ENCODE assay signal across 25 cellular contexts in genomic region chr5:139693676-139694364, GRCh38. TPM values are rescaled to one million over a fixed set of nuclear protein-coding genes. Genes with fewer than 3 reads are reported as not detected.
DNase-seq lines count a peak whose midpoint lies in the region; ATAC-seq, FAIRE-seq and TF ChIP-seq lines count a peak whose summit lies in the region.
"Had no signal": no experiment of that assay in that cellular context is flagged by ENCODE, and none has a peak within 500 bp of the region (broad histone marks: within the 10 kb centered on the region; RNA-seq: fewer than 3 reads in every experiment).

No MANE protein-coding gene starts in this region.

- intact Hi-C loops in endothelial cell of umbilical vein (cut with micrococcal nuclease): no loop called here

- peak overlapping the region; percentile 91 for H3K27ac Mint-ChIP-seq in neural progenitor cell
- H3K27ac Mint-ChIP-seq: activated CD8-positive, alpha-beta T cell treated with anti-CD3 and anti-CD28 coated beads for 36 hours; CD4-positive, alpha-beta T cell had no signal

- H3K4me2 ChIP-seq in endothelial cell of umbilical vein (ENCODE audit: insufficient read depth, low read length) (no peak overlapping the region), neural progenitor cell (peak overlapping the region; percentile 18)

- peak; percentile 60 for DNase-seq in EH (ENCODE audit: low read depth)
- no peak for DNase-seq in RWPE1 (ENCODE audit: low spot score)
- no peak for DNase-seq in endothelial cell of umbilical vein (ENCODE audit: low read depth, low spot score)
- no peak for DNase-seq in neural progenitor cell (ENCODE audit: low spot score)
- DNase-seq in activated gamma-delta T cell (lab: John Stamatoyannopoulos, UW): no peak
- DNase-seq in NCI-H2029 treated with DMSO at 0.1 percent for 48 hours (lab: John Stamatoyannopoulos, UW): no peak
- DNase-seq: activated CD8-positive, alpha-beta T cell treated with anti-CD3 and anti-CD28 coated beads for 36 hours; activated naive CD4-positive, alpha-beta T cell; caudate nucleus; CD4-positive, alpha-beta T cell; dorsolateral prefrontal cortex; hippocampal formation; NCI-H1092 treated with DMSO at 0.1 percent for 48 hours; NCI-H2107; NCI-H526; ovary; stimulated activated CD4-positive, alpha-beta T cell treated with anti-CD3 and anti-CD28 coated beads, Interleukin-12 subunit alpha, Interleukin-12 subunit beta, amount 100 ng/mL, for 4 hours; stimulated activated CD4-positive, alpha-beta T cell treated with anti-CD3 and anti-CD28 coated beads, Interleukin-4, amount 100 ng/mL, for 4 hours; stimulated activated naive CD8-positive, alpha-beta T cell treated with anti-CD3 and anti-CD28 coated beads, Interleukin-15, amount 100 ng/mL, for 72 hours; SW 1271; tibial artery had no signal

- ATAC-seq in HG03439 (IDR thresholded peaks at IDR 0.05; ENCODE audit: unreplicated experiment): no peak
- no peak for ATAC-seq in HG03460 (IDR thresholded peaks at IDR 0.05; ENCODE audit: unreplicated experiment)
- ATAC-seq: activated CD4-positive, CD25-positive, alpha-beta regulatory T cell treated with anti-CD3 and anti-CD28 coated beads, Interleukin-2, amount 50 U/mL, for 24 hours; activated CD8-positive, alpha-beta T cell treated with anti-CD3 and anti-CD28 coated beads for 36 hours; stimulated activated naive CD8-positive, alpha-beta T cell treated with anti-CD3 and anti-CD28 coated beads, Interleukin-15, amount 100 ng/mL, for 72 hours had no signal

- H4K20me1 ChIP-seq in endothelial cell of umbilical vein (replicated peaks; ENCODE audit: control insufficient read depth, extremely low read depth, insufficient read depth, low read length): no peaks in the 10 kb centered on the region
- peaks cover 11% of the 10 kb centered on the region for H4K20me1 ChIP-seq in neural progenitor cell (ENCODE audit: low read depth)

- H3K9ac ChIP-seq in endothelial cell of umbilical vein (replicated peaks; ENCODE audit: extremely low read depth, insufficient read depth, low read length): no peak overlapping the region
- no peak overlapping the region for H3K9ac ChIP-seq in neural progenitor cell

- H3K79me2 ChIP-seq in endothelial cell of umbilical vein (ENCODE audit: control insufficient read depth, insufficient read depth, low read length) (no peaks in the 10 kb centered on the region), neural progenitor cell (ENCODE audit: low read depth) (no peaks in the 10 kb centered on the region)

- peaks cover 11% of the 10 kb centered on the region for H3K27me3 Mint-ChIP-seq in neural progenitor cell (ENCODE audit: insufficient read depth, low read depth)

- H3K4me3 ChIP-seq in endothelial cell of umbilical vein (replicated peaks in 1 of 3; ENCODE audit: insufficient read depth in 1 of 3, low read depth in 1 of 3, low read length in 3 of 3) (no peak overlapping the region), neural progenitor cell (no peak overlapping the region)
- H3K4me3 ChIP-seq: dorsolateral prefrontal cortex, ovary, tibial artery had no signal

- H3K27me3 ChIP-seq in endothelial cell of umbilical vein (ENCODE audit: control insufficient read depth in 2 of 2, insufficient read depth in 2 of 2, low read length in 2 of 2) (no peaks in the 10 kb centered on the region), neural progenitor cell (peaks cover 30% of the 10 kb centered on the region)
- H3K27me3 ChIP-seq: dorsolateral prefrontal cortex, ovary, tibial artery had no signal

- H3K9me3 Mint-ChIP-seq in neural progenitor cell: no peaks in the 10 kb centered on the region
- H3K9me3 Mint-ChIP-seq: activated CD8-positive, alpha-beta T cell treated with anti-CD3 and anti-CD28 coated beads for 36 hours; CD4-positive, alpha-beta T cell; stimulated activated naive CD8-positive, alpha-beta T cell treated with anti-CD3 and anti-CD28 coated beads, Interleukin-15, amount 100 ng/mL, for 72 hours had no signal

- CTCF ChIA-PET in RWPE1 (lab: Yijun Ruan, JAX): interaction anchor here (0.7 to 6.2 kb wide), 3 partner anchors 18 to 1625 kb away, joined by 3 to 125 read pairs (median 4); no protein-coding TSS in a partner anchor
- CTCF ChIA-PET in endothelial cell of umbilical vein (lab: Charles Lee): interaction anchor here (1.2 to 6.4 kb wide), 4 partner anchors 33 to 72 kb away, joined by 4 to 203 read pairs (median 36); partner anchors contain the start of gene CXXC5

- H2AFZ ChIP-seq in endothelial cell of umbilical vein (ENCODE audit: low read depth, low read length) (no peak overlapping the region), neural progenitor cell (replicated peaks) (no peak overlapping the region)

- TF ChIP-seq CTCF in RWPE1 (conservative IDR thresholded peaks at IDR 0.05; ENCODE audit: low read depth) (no peak), endothelial cell of umbilical vein (IDR thresholded peaks at IDR 0.05; ENCODE audit: extremely low read depth in 1 of 2, insufficient read depth in 1 of 2, low read depth in 1 of 2, low read length in 2 of 2) (no peak), neural progenitor cell (IDR thresholded peaks at IDR 0.05) (no peak)

- peaks cover 3% of the 10 kb centered on the region for H3K36me3 Mint-ChIP-seq in neural progenitor cell

- peaks cover 32% of the 10 kb centered on the region for H3F3A ChIP-seq in neural progenitor cell (ENCODE audit: low read depth)

- no peaks in the 10 kb centered on the region for H3K9me1 ChIP-seq in endothelial cell of umbilical vein (replicated peaks; ENCODE audit: control insufficient read depth, extremely low read depth, insufficient read depth, low read length)

- POLR2A ChIA-PET in RWPE1 (lab: Yijun Ruan, JAX; ENCODE audit: low non-redundant PET) (no interaction called here), endothelial cell of umbilical vein (lab: Charles Lee) (no interaction called here)

- peak; percentile 21 for FAIRE-seq in endothelial cell of umbilical vein (lab: Jason Lieb, UNC)

- H3K9me3 ChIP-seq in endothelial cell of umbilical vein (replicated peaks; ENCODE audit: control insufficient read depth, insufficient read depth, low read length) (no peaks in the 10 kb centered on the region), neural progenitor cell (ENCODE audit: low read depth) (no peaks in the 10 kb centered on the region)
- H3K9me3 ChIP-seq: ovary, tibial artery had no signal

- H3K36me3 ChIP-seq in endothelial cell of umbilical vein (ENCODE audit: control insufficient read depth in 2 of 2, extremely low read depth in 1 of 2, insufficient read depth in 2 of 2, low read length in 2 of 2) (no peaks in the 10 kb centered on the region), neural progenitor cell (no peaks in the 10 kb centered on the region)
- H3K36me3 ChIP-seq: ovary, tibial artery had no signal

- dilution Hi-C loops in endothelial cell of umbilical vein (cut with MboI; ENCODE audit: extremely low pct_ligation_motif_present, low sequenced_read_pairs): no loop called here

- BruUV-seq in endothelial cell of umbilical vein (replicated peaks; lab: Mats Ljungman, UMichigan): no TSS peak

- no peak for TF ChIP-seq POLR2A in endothelial cell of umbilical vein (IDR thresholded peaks at IDR 0.05; ENCODE audit: low read depth, low read length)

- H3K4me1 ChIP-seq in endothelial cell of umbilical vein (ENCODE audit: control insufficient read depth, extremely low read depth, insufficient read depth, low read length): peaks cover 6% of the 10 kb centered on the region
- H3K4me1 ChIP-seq in neural progenitor cell: peaks cover 59% of the 10 kb centered on the region

- peaks cover 79% of the 10 kb centered on the region for H3K4me1 Mint-ChIP-seq in neural progenitor cell

- 0 out of 2 replicates have a peak overlapping the region, but pooled peaks have one; percentile 1 for H3K27ac ChIP-seq in RWPE1
- no peak overlapping the region for H3K27ac ChIP-seq in endothelial cell of umbilical vein (ENCODE audit: insufficient read depth, low read depth, low read length)
- no peak overlapping the region for H3K27ac ChIP-seq in neural progenitor cell
- H3K27ac ChIP-seq: epithelial cell of prostate, ovary, tibial artery had no signal

- peak overlapping the region; percentile 44 for H3K4me3 Mint-ChIP-seq in neural progenitor cell
- H3K4me3 Mint-ChIP-seq: activated CD8-positive, alpha-beta T cell treated with anti-CD3 and anti-CD28 coated beads for 36 hours; CD4-positive, alpha-beta T cell; stimulated activated naive CD8-positive, alpha-beta T cell treated with anti-CD3 and anti-CD28 coated beads, Interleukin-15, amount 100 ng/mL, for 72 hours had no signal

TF ChIP-seq in endothelial cell of umbilical vein, 7 proteins besides CTCF, POLR2A, EP300 and RAD21:
- no peak for TF ChIP-seq EZH2 (IDR thresholded peaks at IDR 0.05; ENCODE audit: borderline replicate concordance, low read depth, low read length, severe bottlenecking)
- no peak for TF ChIP-seq FOS (IDR thresholded peaks at IDR 0.05; ENCODE audit: borderline replicate concordance, insufficient read depth, low read length)
- no peak for TF ChIP-seq GATA2 (IDR thresholded peaks at IDR 0.05; ENCODE audit: insufficient read depth, insufficient read length, low read depth, low read length)
- TF ChIP-seq MAX (IDR thresholded peaks at IDR 0.05; ENCODE audit: insufficient read depth, insufficient read length): no peak
- no peak for TF ChIP-seq MYC (IDR thresholded peaks at IDR 0.05; ENCODE audit: low read depth, low read length)
- no peak for TF ChIP-seq JUN (IDR thresholded peaks at IDR 0.05; ENCODE audit: borderline replicate concordance, insufficient read depth, insufficient read length, low read depth)
- no peak for TF ChIP-seq POLR2AphosphoS5 (IDR thresholded peaks at IDR 0.05; ENCODE audit: insufficient read depth, low read depth, low read length)

RNA-seq across cellular contexts. Expression of gene CXXC5, which starts 45.7 kb away (rescaled TPM):
- total RNA-seq in endothelial cell of umbilical vein (2.7 and 5.9 TPM in 2 replicates), neural progenitor cell (ENCODE audit: low replicate concordance) (17.2 and 25.6 TPM in 2 replicates)
- polyA plus RNA-seq in endothelial cell of umbilical vein: 5.5 and 8.2 TPM in 2 replicates
- 3.5 and 5.5 TPM in 2 replicates for polyA plus RNA-seq in endothelial cell of umbilical vein (2011; cell fraction: cytosol; rRNA removed)
- polyA plus RNA-seq in endothelial cell of umbilical vein (2011; cell fraction: nucleus; rRNA removed): 2.2 and 3.2 TPM in 2 replicates
- 0.82 and 0.90 TPM in 2 replicates for polyA plus RNA-seq in endothelial cell of umbilical vein (2012)
- polyA minus RNA-seq in endothelial cell of umbilical vein: 4.7 and 6.7 TPM in 2 replicates
- polyA minus RNA-seq in endothelial cell of umbilical vein (2011; cell fraction: cytosol; rRNA and poly(A)+ RNA removed): 24.9 TPM
- polyA minus RNA-seq in endothelial cell of umbilical vein (2011; cell fraction: nucleus; rRNA and poly(A)+ RNA removed): 1.1 and 1.8 TPM in 2 replicates
